Comparison of ENCODE assay signal across 19 cellular contexts in the genomic region with DNA sequence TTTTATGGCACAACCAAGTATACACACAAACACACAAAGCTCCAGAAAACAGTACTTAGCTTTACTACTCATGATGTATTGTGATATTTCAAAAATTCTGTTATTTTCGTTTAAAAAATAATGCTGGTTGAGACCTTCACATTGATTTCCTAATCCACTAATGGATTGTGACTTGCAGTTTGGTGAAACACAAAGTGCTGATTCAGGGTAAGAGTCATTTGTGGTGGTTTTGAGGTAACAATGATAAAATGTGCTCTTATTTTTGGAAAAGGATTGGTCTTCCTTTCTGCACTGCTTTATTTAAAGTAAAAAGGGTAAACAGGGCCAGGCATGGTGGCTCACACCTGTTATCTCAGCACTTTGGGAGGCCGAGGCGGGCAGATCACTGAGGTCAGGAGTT. TPM values are rescaled to one million over a fixed set of nuclear protein-coding genes. Genes with fewer than 3 reads are reported as not detected.
DNase-seq lines count a peak whose midpoint lies in the region; ATAC-seq, FAIRE-seq and TF ChIP-seq lines count a peak whose summit lies in the region.
"Had no signal": no experiment of that assay in that cellular context is flagged by ENCODE, and none has a peak within 500 bp of the region (broad histone marks: within the 10 kb centered on the region; RNA-seq: fewer than 3 reads in every experiment).

No MANE protein-coding gene starts in this region.

- H4K20me1 ChIP-seq in HepG2 (ENCODE audit: insufficient read depth, low read length): no peaks in the 10 kb centered on the region
- peaks cover 11% of the 10 kb centered on the region for H4K20me1 ChIP-seq in PC-9 (ENCODE audit: insufficient read depth)

- ATAC-seq in HepG2 (no peak), right lobe of liver (no peak), GM18502 (IDR thresholded peaks at IDR 0.05; ENCODE audit: poor library complexity, unreplicated experiment) (no peak), GM19351 (IDR thresholded peaks at IDR 0.05; ENCODE audit: unreplicated experiment) (no peak)
- ATAC-seq: foreskin keratinocyte had no signal

- H3K4me3 ChIP-seq in HepG2 (replicated peaks in 1 of 3; ENCODE audit: insufficient read depth in 1 of 3, low read depth in 2 of 3, low read length in 3 of 3): no peak overlapping the region
- H3K4me3 ChIP-seq in right lobe of liver: no peak overlapping the region
- no peak overlapping the region; the same call in 1 of the 2 replicates for H3K4me3 ChIP-seq in PC-9

- no peak for FAIRE-seq in HepG2 (lab: Jason Lieb, UNC)
- FAIRE-seq: endometrium had no signal

- H3K79me2 ChIP-seq in HepG2 (ENCODE audit: insufficient read depth, low read length) (peaks cover 40% of the 10 kb centered on the region), PC-9 (ENCODE audit: low read depth) (peaks cover 50% of the 10 kb centered on the region)

- H3K4me1 ChIP-seq in HepG2 (ENCODE audit: insufficient read depth, low read length) (peaks cover 35% of the 10 kb centered on the region), right lobe of liver (peaks cover 0 to 26% (median 3%) of the 10 kb centered on the region in 4 donors), PC-9 (replicated peaks; ENCODE audit: insufficient read depth) (peaks cover 16% of the 10 kb centered on the region)
- H3K4me1 ChIP-seq: foreskin keratinocyte, prostate gland had no signal

- 91% methylated on average over 3 of the region's 3 CpGs for WGBS in HepG2 (ENCODE audit: low lambda C conversion rate)
- 100% methylated on average over 1 of the region's 3 CpGs for WGBS in right lobe of liver (ENCODE audit: insufficient coverage, low coverage, low lambda C conversion rate, missing lambda C conversion rate)

- H3K9me3 Mint-ChIP-seq in immature natural killer cell: no peaks in the 10 kb centered on the region

- intact Hi-C loops in HepG2 (cut with micrococcal nuclease; ENCODE audit: unreplicated experiment) (no loop called here), right lobe of liver (cut with DNase I) (no loop called here), PC-9 (cut with micrococcal nuclease; ENCODE audit: unreplicated experiment) (no loop called here)

- no peaks in the 10 kb centered on the region for H3K9me2 ChIP-seq in PC-9 (ENCODE audit: insufficient read depth)

- H2AFZ ChIP-seq in HepG2 (ENCODE audit: low read length): no peak overlapping the region
- H2AFZ ChIP-seq in PC-9: no peak overlapping the region

- H3K9me3 ChIP-seq in HepG2 (ENCODE audit: low read length) (no peaks in the 10 kb centered on the region), right lobe of liver (no peaks in the 10 kb centered on the region), PC-9 (ENCODE audit: insufficient read depth, low read depth) (no peaks in the 10 kb centered on the region)
- H3K9me3 ChIP-seq: adrenal gland, prostate gland had no signal

- in situ Hi-C loops in HepG2 (cut with HindIII; ENCODE audit: extremely low pct_ligation_motif_present, low pct_unique_long_range_greater_than_20kb): no loop called here

- BruUV-seq in HepG2 (replicated peaks; lab: Mats Ljungman, UMichigan) (no TSS peak), PC-9 (replicated peaks; lab: Mats Ljungman, UMichigan) (no TSS peak)

- H3F3A ChIP-seq in PC-9 (ENCODE audit: insufficient read depth, low read depth): 0 out of 2 replicates have a peak, but pooled peaks cover 4% of the 10 kb centered on the region

- DNase-seq in HepG2 (ENCODE audit: low spot score) (no peak), right lobe of liver (no peak), PC-9 (no peak), immature natural killer cell (no peak), caudate nucleus (lab: John Stamatoyannopoulos, UW) (no peak), MV-4-11 (lab: John Stamatoyannopoulos, UW) (no peak)
- DNase-seq: activated CD4-positive, alpha-beta T cell treated with anti-CD3 and anti-CD28 coated beads for 48 hours; adrenal gland; DMS79; foreskin keratinocyte; HCEC 1CT; NCI-H2029; NCI-H774; RPMI8226 had no signal

- H3K36me3 ChIP-seq in HepG2 (replicated peaks in 1 of 2; ENCODE audit: control insufficient read depth in 1 of 2, insufficient read depth in 2 of 2, low read length in 2 of 2) (peaks cover 17 to 34% of the 10 kb centered on the region in 2 experiments), right lobe of liver (peaks cover 0 to 29% (median 7%) of the 10 kb centered on the region in 4 donors), PC-9 (ENCODE audit: low read depth) (0 out of 2 replicates have a peak, but pooled peaks cover 1% of the 10 kb centered on the region)
- H3K36me3 ChIP-seq: prostate gland had no signal

- TF ChIP-seq EP300 in HepG2 (IDR thresholded peaks at IDR 0.05; ENCODE audit: low read depth in 2 of 2, low read length in 2 of 2) (no peak), HepG2 (CRISPR knock-in tag; IDR thresholded peaks at IDR 0.05; ENCODE audit: borderline replicate concordance) (no peak)

- H3K27ac ChIP-seq in HepG2 (ENCODE audit: extremely low read length, insufficient read depth, low read length): no peak overlapping the region
- no peak overlapping the region for H3K27ac ChIP-seq in right lobe of liver
- no peak overlapping the region for H3K27ac ChIP-seq in PC-9
- H3K27ac ChIP-seq in caudate nucleus (ENCODE audit: low read depth, low read length): no peak overlapping the region
- H3K27ac ChIP-seq: adrenal gland, foreskin keratinocyte, HL-60, prostate gland had no signal

- H3K4me3 Mint-ChIP-seq in immature natural killer cell: peak overlapping the region; percentile 21 to 75 (median 49)

- H3K4me2 ChIP-seq in HepG2 (ENCODE audit: low read depth, low read length) (peak overlapping the region; percentile 26; the same call in 1 of the 2 replicates), PC-9 (peak overlapping the region; percentile 4)

- TF ChIP-seq RAD21 in HepG2 (CRISPR knock-in tag; IDR thresholded peaks at IDR 0.05): no peak

- no peak for TF ChIP-seq POLR2A in HepG2 (IDR thresholded peaks at IDR 0.05; ENCODE audit: insufficient read depth in 1 of 2, low read depth in 2 of 2, low read length in 2 of 2)
- no peak for TF ChIP-seq POLR2A in right lobe of liver (IDR thresholded peaks at IDR 0.05)

- CTCF ChIA-PET in HepG2 (lab: Yijun Ruan, JAX; ENCODE audit: low intra/inter-chr PET ratio, low total read pairs) (no interaction called here), PC-9 (lab: Charles Lee) (no interaction called here)

- POLR2A ChIA-PET in HepG2 (lab: Yijun Ruan, JAX) (interaction anchor here (0.7 to 1.1 kb wide), 2 partner anchors 20 to 161 kb away, joined by 3 read pairs; no protein-coding TSS in a partner anchor), PC-9 (lab: Charles Lee; ENCODE audit: unreplicated experiment) (no interaction called here)

- H3K27ac Mint-ChIP-seq in immature natural killer cell: no peak overlapping the region

- H3K9ac ChIP-seq in HepG2 (ENCODE audit: insufficient read depth, low read depth, low read length): no peak overlapping the region; the same call in 1 of the 2 replicates

- peaks cover 0 to 2% (median 0%) of the 10 kb centered on the region in 3 donors for H3K36me3 Mint-ChIP-seq in immature natural killer cell

- TF ChIP-seq CTCF in HepG2 (CRISPR knock-in tag; IDR thresholded peaks at IDR 0.05) (no peak), right lobe of liver (IDR thresholded peaks at IDR 0.05) (no peak), PC-9 (conservative IDR thresholded peaks at IDR 0.05) (no peak)

- H3K4me1 Mint-ChIP-seq in immature natural killer cell: peaks cover 40 to 54% of the 10 kb centered on the region in 2 donors

- peaks cover 0 to 7% (median 0%) of the 10 kb centered on the region in 3 donors for H3K27me3 Mint-ChIP-seq in immature natural killer cell (ENCODE audit: low read depth in 3 of 3)

- H3K27me3 ChIP-seq in HepG2 (ENCODE audit: control insufficient read depth in 1 of 2, insufficient read depth in 2 of 2, low read length in 2 of 2) (no peaks in the 10 kb centered on the region; a peak in 1 of 5 replicates), right lobe of liver (no peaks in the 10 kb centered on the region), PC-9 (ENCODE audit: insufficient read depth, low read depth) (no peaks in the 10 kb centered on the region)
- H3K27me3 ChIP-seq: adrenal gland, foreskin keratinocyte had no signal

TF ChIP-seq in HepG2, 621 proteins besides CTCF, POLR2A, EP300 and RAD21 (continues in another document):
- no peak for TF ChIP-seq TOPORS (CRISPR knock-in tag; IDR thresholded peaks at IDR 0.05)
- no peak for TF ChIP-seq ZNF335 (CRISPR knock-in tag; IDR thresholded peaks at IDR 0.05)
- peak; percentile 84 for TF ChIP-seq MAFK (conservative IDR thresholded peaks at IDR 0.05 in 1 of 2, IDR thresholded peaks at IDR 0.05 in 1 of 2; ENCODE audit: low read length in 2 of 2)
- no peak for TF ChIP-seq ZNF556 (CRISPR knock-in tag; IDR thresholded peaks at IDR 0.05; ENCODE audit: borderline replicate concordance)
- TF ChIP-seq ARNTL (CRISPR knock-in tag; IDR thresholded peaks at IDR 0.05): no peak
- TF ChIP-seq KLF12 (CRISPR knock-in tag; IDR thresholded peaks at IDR 0.05; ENCODE audit: borderline replicate concordance): no peak
- TF ChIP-seq MAFF (IDR thresholded peaks at IDR 0.05; ENCODE audit: low read depth, low read length): peak; percentile 77
- TF ChIP-seq ATAD3A (CRISPR knock-in tag; IDR thresholded peaks at IDR 0.05): no peak

RNA-seq across cellular contexts. Expression of a gene that starts 1.9 kb away (rescaled TPM):
- total RNA-seq in HepG2 (2016; rRNA removed; fragmentation: Illumina TruSeq; extraction: Trizol): 46.2 and 56.5 TPM in 2 replicates
- total RNA-seq in HepG2 (2016; cell fraction: cytosol; rRNA removed; fragmentation: Illumina TruSeq; extraction: Trizol; ENCODE audit: low read depth): 6.6 and 7.3 TPM in 2 replicates
- 45.1 and 55.7 TPM in 2 replicates for total RNA-seq in HepG2 (2016; cell fraction: insoluble cytoplasmic fraction; rRNA removed; fragmentation: Illumina TruSeq; extraction: Trizol)
- 15.6 and 16.1 TPM in 2 replicates for total RNA-seq in HepG2 (2016; cell fraction: membrane; rRNA removed; fragmentation: Illumina TruSeq; extraction: Trizol)
- total RNA-seq in HepG2 (2016; cell fraction: nucleus; rRNA removed; fragmentation: Illumina TruSeq; extraction: Trizol): 31.3 and 35.6 TPM in 2 replicates
- polyA plus RNA-seq in HepG2 (2011; rRNA removed): 45.2 and 50.5 TPM in 2 replicates
- 37.7 and 43.1 TPM in 2 replicates for polyA plus RNA-seq in HepG2 (2011; cell fraction: cytosol; rRNA removed)
- 28.8 and 29.0 TPM in 2 replicates for polyA plus RNA-seq in HepG2 (2011; cell fraction: nucleus; rRNA removed)
- 29.3 and 35.7 TPM in 2 replicates for polyA plus RNA-seq in HepG2 (2012)
- polyA plus RNA-seq in HepG2 (2016; cell fraction: cytosol; fragmentation: Illumina TruSeq; extraction: Trizol; ENCODE audit: low read depth): 4.9 and 5.0 TPM in 2 replicates
- polyA plus RNA-seq in HepG2 (2016; cell fraction: insoluble cytoplasmic fraction; fragmentation: Illumina TruSeq; extraction: Trizol; ENCODE audit: low read depth): 57.6 and 57.7 TPM in 2 replicates
- 9.6 and 9.7 TPM in 2 replicates for polyA plus RNA-seq in HepG2 (2016; cell fraction: membrane; fragmentation: Illumina TruSeq; extraction: Trizol; ENCODE audit: low read depth)
- 41.9 and 45.1 TPM in 2 replicates for polyA plus RNA-seq in HepG2 (2016; cell fraction: nucleus; fragmentation: Illumina TruSeq; extraction: Trizol; ENCODE audit: insufficient read depth, low read depth)
- 89.7 and 103 TPM in 2 replicates for polyA minus RNA-seq in HepG2 (2011; rRNA and poly(A)+ RNA removed; ENCODE audit: low replicate concordance)
- polyA minus RNA-seq in HepG2 (2011; cell fraction: cytosol; rRNA and poly(A)+ RNA removed): 24.4 and 25.0 TPM in 2 replicates
- 26.8 and 34.2 TPM in 2 replicates for polyA minus RNA-seq in HepG2 (2011; cell fraction: nucleus; rRNA and poly(A)+ RNA removed)
- total RNA-seq in right lobe of liver: 10 to 100 TPM; 11.8 to 16.7 (median 13.5) TPM
- total RNA-seq in PC-9 (2021): 19.4 and 25.7 TPM in 2 replicates
- polyA plus RNA-seq in immature natural killer cell: 10 to 100 TPM; 41.5 to 55.9 (median 49.9) TPM
